17 cellular contexts compared by ENCODE assay signal in genomic region chr2:113926314-113926713, GRCh38.
"Had no signal": no experiment of that assay in that cellular context is flagged by ENCODE, and none has a peak within 500 bp of the region (broad histone marks: within the 10 kb centered on the region; RNA-seq: fewer than 3 reads in every experiment).

No MANE protein-coding gene starts in this region.

- H3K4me3 ChIP-seq: colonic mucosa, SJCRH30, testis, upper lobe of right lung had no signal

- H3K27me3 ChIP-seq: brain microvascular endothelial cell, colonic mucosa, SJCRH30, testis, upper lobe of right lung had no signal

- DNase-seq: activated gamma-delta T cell; activated T-cell treated with anti-CD3 and anti-CD28 coated beads for 4 hours; anterior cingulate cortex; brain microvascular endothelial cell; central memory CD4-positive, alpha-beta T cell; colonic mucosa; kidney; midbrain; SJCRH30; stimulated activated CD4-positive, alpha-beta T cell treated with anti-CD3 and anti-CD28 coated beads, Interleukin-12 subunit alpha, Interleukin-12 subunit beta, amount 100 ng/mL, for 4 hours; stimulated activated CD4-positive, alpha-beta T cell treated with anti-CD3 and anti-CD28 coated beads, Interleukin-1b, Interleukin-23, amount 100 ng/mL, for 48 hours; stimulated activated CD8-positive, alpha-beta memory T cell treated with anti-CD3 and anti-CD28 coated beads, Interleukin-4, amount 100 ng/mL, for 48 hours; T1000; testis; upper lobe of right lung had no signal

- H3K9me3 ChIP-seq: colonic mucosa, SJCRH30, testis, upper lobe of right lung had no signal

- H3K36me3 ChIP-seq: colonic mucosa had no signal

- H3K27ac ChIP-seq: brain microvascular endothelial cell, colonic mucosa, SJCRH30, testis, upper lobe of right lung had no signal

- FAIRE-seq: frontal cortex, kidney had no signal

- ATAC-seq: left lobe of liver, upper lobe of right lung had no signal

- H3K4me1 ChIP-seq: colonic mucosa, SJCRH30, testis, upper lobe of right lung had no signal
